In the genomic region with DNA sequence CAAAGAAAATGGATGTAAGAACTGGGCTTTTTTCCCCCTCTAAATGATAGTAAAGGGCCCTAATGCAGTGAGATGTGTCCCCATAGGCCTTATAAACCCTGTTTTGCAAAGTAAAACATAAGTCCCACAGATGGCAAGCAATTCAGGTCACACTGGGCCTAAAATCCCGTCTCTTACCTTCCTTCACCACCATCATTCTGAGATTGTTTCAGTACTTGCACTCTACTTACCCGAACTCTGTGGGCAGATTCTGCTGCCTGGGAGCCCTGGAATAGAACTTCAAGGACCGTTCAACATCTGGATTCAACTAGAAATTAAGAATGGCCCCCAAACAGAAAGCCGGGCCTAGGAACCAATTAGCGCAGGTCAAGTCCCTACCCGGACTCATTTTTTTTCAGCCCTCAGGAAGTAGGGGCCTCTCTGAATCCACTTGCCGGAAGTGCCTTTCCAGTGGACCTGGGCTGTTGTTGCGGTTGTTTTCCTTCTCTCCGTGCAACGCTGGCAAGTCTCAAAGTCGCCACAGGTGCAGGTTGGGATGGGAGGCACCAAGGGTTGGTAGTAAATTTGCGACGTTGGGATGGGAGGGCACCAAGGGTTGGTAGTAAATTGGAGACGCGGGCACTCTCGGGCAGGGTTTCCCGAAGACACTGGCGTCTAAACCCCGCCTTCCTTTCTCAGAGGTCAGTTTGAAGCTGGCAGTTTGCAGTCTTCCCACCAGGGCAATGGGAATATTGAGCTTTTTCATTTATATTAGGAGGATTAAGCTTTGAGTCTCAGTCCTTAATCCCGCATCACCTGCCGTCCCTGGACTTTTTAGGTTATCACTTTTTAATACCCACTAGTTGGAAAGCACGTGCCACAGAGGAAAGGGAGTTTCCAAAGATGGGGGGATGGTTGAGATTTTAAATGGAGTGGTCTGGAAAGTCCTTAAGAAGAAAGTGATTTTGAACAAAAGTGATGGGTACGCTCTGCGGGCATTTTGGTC, we compare ENCODE assay signal across 8 cellular contexts. TPM values are rescaled to one million over a fixed set of nuclear protein-coding genes. Genes with fewer than 3 reads are reported as not detected.
DNase-seq lines count a peak whose midpoint lies in the region; ATAC-seq and TF ChIP-seq lines count a peak whose summit lies in the region.

A gene with protein sequence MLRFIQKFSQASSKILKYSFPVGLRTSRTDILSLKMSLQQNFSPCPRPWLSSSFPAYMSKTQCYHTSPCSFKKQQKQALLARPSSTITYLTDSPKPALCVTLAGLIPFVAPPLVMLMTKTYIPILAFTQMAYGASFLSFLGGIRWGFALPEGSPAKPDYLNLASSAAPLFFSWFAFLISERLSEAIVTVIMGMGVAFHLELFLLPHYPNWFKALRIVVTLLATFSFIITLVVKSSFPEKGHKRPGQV (plus strand): TSS at position 429 of the 985 bp plus-strand sequence. CDS start 2,888 bp downstream, outside the sequence.

- peak within 1 kb of the TSS; percentile 99 to 100 (median 100) for H3K27ac Mint-ChIP-seq in naive thymus-derived CD4-positive, alpha-beta T cell
- peak within 1 kb of the TSS; percentile 97 for H3K27ac Mint-ChIP-seq in stimulated activated memory B cell treated with anti-CD40 and anti-IgM and Interleukin-4, amounts not matched to agents 10 μg/mL and 1 μg/mL and 100 μg/mL, for 72 hours

- intact Hi-C loops in naive thymus-derived CD4-positive, alpha-beta T cell (cut with micrococcal nuclease), result loop anchor here (1.0 to 10.0 kb wide), 28 partner anchors 62 to 1713 kb away; a partner anchor contains a TSS

- peak within 1 kb of the TSS; percentile 97 for H3K4me3 ChIP-seq in LNCaP clone FGC (ENCODE audit: low read depth, low read length)
- peak within 1 kb of the TSS; percentile 73 to 98 (median 88) for H3K4me3 ChIP-seq in fibroblast of lung (replicated peaks in 1 of 4; ENCODE audit: control extremely low read depth in 1 of 4, insufficient read depth in 1 of 4, low read depth in 3 of 4, low read length in 4 of 4)
- H3K4me3 ChIP-seq in naive thymus-derived CD4-positive, alpha-beta T cell (ENCODE audit: low read length), result peak within 1 kb of the TSS; percentile 86

- H3K9me3 Mint-ChIP-seq in naive thymus-derived CD4-positive, alpha-beta T cell, result no peaks in the 10 kb centered on the region
- no peaks in the 10 kb centered on the region for H3K9me3 Mint-ChIP-seq in stimulated activated memory B cell treated with anti-CD40 and anti-IgM and Interleukin-4, amounts not matched to agents 10 μg/mL and 1 μg/mL and 100 μg/mL, for 72 hours

- peak within 1 kb of the TSS; percentile 78 for H3K9ac ChIP-seq in fibroblast of lung (ENCODE audit: insufficient read depth, low read length)

- peak within 1 kb of the TSS; percentile 95 to 100 (median 99) for H3K4me3 Mint-ChIP-seq in naive thymus-derived CD4-positive, alpha-beta T cell
- peak within 1 kb of the TSS; percentile 99 for H3K4me3 Mint-ChIP-seq in stimulated activated memory B cell treated with anti-CD40 and anti-IgM and Interleukin-4, amounts not matched to agents 10 μg/mL and 1 μg/mL and 100 μg/mL, for 72 hours

- H3K4me1 ChIP-seq in fibroblast of lung (ENCODE audit: control insufficient read depth, extremely low read depth, insufficient read depth, low read length), result peaks cover 4% of the 10 kb centered on the region
- peaks cover 24 to 26% of the 10 kb centered on the region in 2 donors for H3K4me1 ChIP-seq in naive thymus-derived CD4-positive, alpha-beta T cell (ENCODE audit: control insufficient read depth in 2 of 2, insufficient read depth in 2 of 2, low read length in 2 of 2)

- no peaks in the 10 kb centered on the region for H3K27me3 Mint-ChIP-seq in naive thymus-derived CD4-positive, alpha-beta T cell
- no peaks in the 10 kb centered on the region for H3K27me3 Mint-ChIP-seq in stimulated activated memory B cell treated with anti-CD40 and anti-IgM and Interleukin-4, amounts not matched to agents 10 μg/mL and 1 μg/mL and 100 μg/mL, for 72 hours

- POLR2A ChIA-PET in naive thymus-derived CD4-positive, alpha-beta T cell (lab: Charles Lee), result interaction anchor here (0.6 to 2.6 kb wide), 15 partner anchors 8 to 702 kb away, joined by 3 to 31 read pairs (median 3); a partner anchor contains a TSS

- H4K20me1 ChIP-seq in fibroblast of lung (ENCODE audit: control insufficient read depth, extremely low read depth, insufficient read depth, low read length), result no peaks in the 10 kb centered on the region

- H3K4me2 ChIP-seq in fibroblast of lung (ENCODE audit: extremely low read depth, insufficient read depth, low read length), result peak within 1 kb of the TSS; percentile 91

- no peaks in the 10 kb centered on the region for H3K36me3 ChIP-seq in fibroblast of lung (ENCODE audit: control insufficient read depth, insufficient read depth, low read length)
- H3K36me3 ChIP-seq in naive thymus-derived CD4-positive, alpha-beta T cell (ENCODE audit: control insufficient read depth in 2 of 3, insufficient read depth in 3 of 3, low read length in 3 of 3), result peaks cover 0 to 8% (median 4%) of the 10 kb centered on the region in 3 experiments

- no peaks in the 10 kb centered on the region for H3K9me3 ChIP-seq in fibroblast of lung (ENCODE audit: control insufficient read depth, insufficient read depth, low read depth, low read length)
- no peaks in the 10 kb centered on the region for H3K9me3 ChIP-seq in naive thymus-derived CD4-positive, alpha-beta T cell (ENCODE audit: control insufficient read depth in 2 of 3, low read length in 3 of 3)

- H3K27ac ChIP-seq in fibroblast of lung (ENCODE audit: insufficient read depth, low read length), result peak within 1 kb of the TSS; percentile 96
- H3K27ac ChIP-seq in naive thymus-derived CD4-positive, alpha-beta T cell (ENCODE audit: low read depth, low read length), result peak within 1 kb of the TSS; percentile 94

- H2AFZ ChIP-seq in fibroblast of lung (ENCODE audit: low read length), result peak within 1 kb of the TSS; percentile 95

- ATAC-seq in naive thymus-derived CD4-positive, alpha-beta T cell, result no peak
- peak; percentile 28 for ATAC-seq in stimulated activated memory B cell treated with anti-CD40 and anti-IgM and Interleukin-4, amounts not matched to agents 10 μg/mL and 1 μg/mL and 100 μg/mL, for 72 hours
- ATAC-seq in HG03025 (IDR thresholded peaks at IDR 0.05; ENCODE audit: low FRiP score, unreplicated experiment), result no peak

- CTCF ChIA-PET in naive thymus-derived CD4-positive, alpha-beta T cell (lab: Charles Lee), result interaction anchor here (0.9 kb wide), 1 partner anchor 388 kb away, joined by 3 read pairs; no protein-coding TSS in a partner anchor

- H3K27me3 ChIP-seq in fibroblast of lung (ENCODE audit: control insufficient read depth, insufficient read depth, low read length), result no peaks in the 10 kb centered on the region
- H3K27me3 ChIP-seq in naive thymus-derived CD4-positive, alpha-beta T cell (ENCODE audit: control insufficient read depth in 2 of 2, insufficient read depth in 2 of 2, low read length in 2 of 2), result no peaks in the 10 kb centered on the region

- peaks cover 0 to 11% (median 0%) of the 10 kb centered on the region in 5 donors for H3K36me3 Mint-ChIP-seq in naive thymus-derived CD4-positive, alpha-beta T cell
- peaks cover 22% of the 10 kb centered on the region for H3K36me3 Mint-ChIP-seq in stimulated activated memory B cell treated with anti-CD40 and anti-IgM and Interleukin-4, amounts not matched to agents 10 μg/mL and 1 μg/mL and 100 μg/mL, for 72 hours

- no peak for TF ChIP-seq CTCF in LNCaP clone FGC (IDR thresholded peaks at IDR 0.05; ENCODE audit: control insufficient read depth, extremely low read depth, insufficient read depth)
- TF ChIP-seq CTCF in fibroblast of lung (conservative IDR thresholded peaks at IDR 0.05 in 1 of 2, IDR thresholded peaks at IDR 0.05 in 1 of 2; ENCODE audit: low read depth in 1 of 2, low read length in 2 of 2), result peak in 1 of 2 donors; percentile 30

- DNase-seq in GF-D8 (lab: John Stamatoyannopoulos, UW), result peak; percentile 69
- DNase-seq in LNCaP clone FGC (ENCODE audit: low read depth), result peak; percentile 81
- DNase-seq in RPMI7951 (ENCODE audit: low read depth), result peak; percentile 90
- DNase-seq in activated T-helper 1 cell treated with Interleukin-2 at 50 U/mL for 16 hours (ENCODE audit: low read depth), result peak; percentile 54
- peak; percentile 90 to 95 for DNase-seq in fibroblast of lung (ENCODE audit: low read depth in 2 of 2)
- peak; percentile 61 to 86 (median 78) for DNase-seq in naive thymus-derived CD4-positive, alpha-beta T cell

- peaks cover 62% of the 10 kb centered on the region for H3K79me2 ChIP-seq in fibroblast of lung (ENCODE audit: control insufficient read depth, insufficient read depth, low read length)

- H3K4me1 Mint-ChIP-seq in naive thymus-derived CD4-positive, alpha-beta T cell, result peaks cover 14 to 56% (median 39%) of the 10 kb centered on the region in 7 donors
- peaks cover 36% of the 10 kb centered on the region for H3K4me1 Mint-ChIP-seq in stimulated activated memory B cell treated with anti-CD40 and anti-IgM and Interleukin-4, amounts not matched to agents 10 μg/mL and 1 μg/mL and 100 μg/mL, for 72 hours

RNA-seq across cellular contexts. Expression of the gene that starts here (rescaled TPM):
- total RNA-seq in RPMI7951 (2014; rRNA removed; shearing (Covaris generic)), result 40.5 and 49.0 TPM in 2 replicates
- 9.5 and 10.2 TPM in 2 replicates for total RNA-seq in fibroblast of lung
- polyA plus RNA-seq in fibroblast of lung, result 42.6 and 54.3 TPM in 2 replicates
- 19.0 and 24.2 TPM in 2 replicates for polyA plus RNA-seq in fibroblast of lung (2012)
- polyA minus RNA-seq in fibroblast of lung (ENCODE audit: low replicate concordance), result 9.7 and 23.9 TPM in 2 replicates
- total RNA-seq in naive thymus-derived CD4-positive, alpha-beta T cell, result 10 to 100 TPM; 12.7 to 26.1 (median 20.1) TPM
- 10 to 100 TPM; 54.8 to 65.2 TPM for polyA plus RNA-seq in naive thymus-derived CD4-positive, alpha-beta T cell
